In the genomic region with DNA sequence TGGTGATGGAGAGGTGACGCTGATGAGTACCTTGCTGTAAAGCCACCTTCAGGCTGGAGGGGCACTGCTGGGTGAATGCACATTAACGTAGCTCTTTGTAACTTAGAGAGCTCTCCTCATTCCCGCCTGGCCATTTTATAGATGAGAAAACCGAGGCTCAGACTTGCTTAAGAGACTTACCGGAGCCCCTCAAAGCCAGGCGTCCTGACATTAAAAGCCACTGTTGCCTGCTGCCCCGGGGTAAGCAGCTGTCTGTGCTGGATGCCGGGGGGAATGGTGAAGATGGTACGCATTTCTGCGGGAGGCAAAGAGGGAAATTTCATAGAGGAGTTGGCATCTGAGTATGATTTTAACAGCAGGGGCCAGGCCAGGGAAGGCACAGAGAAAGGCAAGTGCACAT, we compare ENCODE assay signal across 23 cellular contexts. TPM values are rescaled to one million over a fixed set of nuclear protein-coding genes. Genes with fewer than 3 reads are reported as not detected.
DNase-seq lines count a peak whose midpoint lies in the region; ATAC-seq, FAIRE-seq and TF ChIP-seq lines count a peak whose summit lies in the region.
"Had no signal": no experiment of that assay in that cellular context is flagged by ENCODE, and none has a peak within 500 bp of the region (broad histone marks: within the 10 kb centered on the region; RNA-seq: fewer than 3 reads in every experiment).

No MANE protein-coding gene starts in this region.

- intact Hi-C loops in right lobe of liver (cut with DNase I), result no loop called here

- ATAC-seq in gastroesophageal sphincter, result no peak
- ATAC-seq in right lobe of liver, result no peak
- no peak for ATAC-seq in GM21515 (IDR thresholded peaks at IDR 0.05; ENCODE audit: unreplicated experiment)
- ATAC-seq: A549, GM12878 had no signal

- peak overlapping the region; percentile 45 for H3K27ac Mint-ChIP-seq in nephron progenitor cell
- H3K27ac Mint-ChIP-seq: CD14-positive monocyte; CD4-positive, alpha-beta T cell; CD8-positive, alpha-beta memory T cell had no signal

- no peaks in the 10 kb centered on the region; the same call in 1 of the 2 replicates for H3K23me2 ChIP-seq in H1 (ENCODE audit: low read depth, low read length)

- H2BK20ac ChIP-seq in H1 (ENCODE audit: low read length), result no peak overlapping the region

- H3K27me3 ChIP-seq in H1 (replicated peaks in 1 of 4; ENCODE audit: control insufficient read depth in 3 of 4, extremely low read depth in 1 of 4, insufficient read depth in 3 of 4, low read length in 3 of 4), result no peaks in the 10 kb centered on the region
- H3K27me3 ChIP-seq in gastroesophageal sphincter, result peaks cover 81% of the 10 kb centered on the region
- no peaks in the 10 kb centered on the region for H3K27me3 ChIP-seq in right lobe of liver
- H3K27me3 ChIP-seq: BE2C had no signal

- peaks cover 0 to 2% of the 10 kb centered on the region in 2 experiments for H4K20me1 ChIP-seq in H1 (replicated peaks in 1 of 2; ENCODE audit: control insufficient read depth in 1 of 2, insufficient read depth in 2 of 2, low read length in 2 of 2)
- H4K20me1 ChIP-seq: BLaER1 treated with 17β-estradiol and CSF1 and Interleukin-3, amounts not matched to agents 10 nM and 100 nM had no signal

- TF ChIP-seq EP300 in H1 (IDR thresholded peaks at IDR 0.05; ENCODE audit: borderline replicate concordance in 1 of 2, low read depth in 2 of 2, low read length in 2 of 2) (no peak), gastroesophageal sphincter (IDR thresholded peaks at IDR 0.05) (no peak)

- no peak overlapping the region for H3K4me2 ChIP-seq in H1 (ENCODE audit: insufficient read depth in 1 of 2, low read depth in 2 of 2, low read length in 2 of 2)
- H3K4me2 ChIP-seq: A549; BLaER1 treated with 17β-estradiol and CSF1 and Interleukin-3, amounts not matched to agents 10 nM and 100 nM had no signal

- no peak overlapping the region for H3K56ac ChIP-seq in H1 (replicated peaks; ENCODE audit: insufficient read length, low read depth, low read length)

- H3K36me3 Mint-ChIP-seq in nephron progenitor cell (ENCODE audit: low read depth), result no peaks in the 10 kb centered on the region
- H3K36me3 Mint-ChIP-seq: CD14-positive monocyte; CD8-positive, alpha-beta memory T cell had no signal

- H3K4me1 ChIP-seq in H1 (replicated peaks in 1 of 4; ENCODE audit: control insufficient read depth in 3 of 4, insufficient read depth in 4 of 4, low read length in 3 of 4), result no peaks in the 10 kb centered on the region
- no peaks in the 10 kb centered on the region for H3K4me1 ChIP-seq in gastroesophageal sphincter
- no peaks in the 10 kb centered on the region for H3K4me1 ChIP-seq in right lobe of liver
- H3K4me1 ChIP-seq: A549, BE2C had no signal

- no peak for TF ChIP-seq POLR2A in H1 (IDR thresholded peaks at IDR 0.05; ENCODE audit: control extremely low read depth in 1 of 2, low read depth in 2 of 2, low read length in 2 of 2)
- no peak for TF ChIP-seq POLR2A in gastroesophageal sphincter (IDR thresholded peaks at IDR 0.05)
- no peak for TF ChIP-seq POLR2A in right lobe of liver (IDR thresholded peaks at IDR 0.05)

- H3K4me3 ChIP-seq in SK-N-MC (no peak overlapping the region), H1 (ENCODE audit: extremely low read depth in 1 of 4, insufficient read depth in 2 of 4, low read depth in 3 of 4, low read length in 4 of 4) (no peak overlapping the region), gastroesophageal sphincter (no peak overlapping the region), right lobe of liver (no peak overlapping the region)
- H3K4me3 ChIP-seq: A549; BLaER1 treated with 17β-estradiol and CSF1 and Interleukin-3, amounts not matched to agents 10 nM and 100 nM; GM12878 had no signal

- no peak overlapping the region for H3K4ac ChIP-seq in H1 (replicated peaks; ENCODE audit: insufficient read length, low read depth, low read length)

- H3K14ac ChIP-seq in H1 (ENCODE audit: insufficient read length), result no peak overlapping the region

- H3K36me3 ChIP-seq in SK-N-MC (ENCODE audit: insufficient read depth, low read length) (no peaks in the 10 kb centered on the region), H1 (ENCODE audit: control insufficient read depth in 2 of 4, insufficient read depth in 4 of 4, low read length in 3 of 4) (no peaks in the 10 kb centered on the region), gastroesophageal sphincter (no peaks in the 10 kb centered on the region), right lobe of liver (no peaks in the 10 kb centered on the region)
- H3K36me3 ChIP-seq: BE2C; BLaER1 treated with 17β-estradiol and CSF1 and Interleukin-3, amounts not matched to agents 10 nM and 100 nM had no signal

- TF ChIP-seq CTCF in H1 (IDR thresholded peaks at IDR 0.05; ENCODE audit: control extremely low read depth in 1 of 3, insufficient read depth in 1 of 3, low read depth in 1 of 3, low read length in 3 of 3) (peak in 1 of 3 experiments; percentile 18; a peak in 1 of 4 replicates), nephron progenitor cell (IDR thresholded peaks at IDR 0.05) (no peak), gastroesophageal sphincter (IDR thresholded peaks at IDR 0.05) (no peak), right lobe of liver (IDR thresholded peaks at IDR 0.05) (no peak)

- H3K4me3 Mint-ChIP-seq in nephron progenitor cell, result no peak overlapping the region
- H3K4me3 Mint-ChIP-seq: CD14-positive monocyte; CD4-positive, alpha-beta T cell; CD8-positive, alpha-beta memory T cell had no signal

- no peaks in the 10 kb centered on the region for H3K79me2 ChIP-seq in H1 (ENCODE audit: control insufficient read depth in 1 of 2, insufficient read depth in 2 of 2, low read length in 2 of 2)

- no peak overlapping the region for H2BK15ac ChIP-seq in H1 (ENCODE audit: low read length)

- H3K27me3 Mint-ChIP-seq in nephron progenitor cell (ENCODE audit: low read depth, poor library complexity), result peaks cover 48% of the 10 kb centered on the region

- no peak overlapping the region for H4K5ac ChIP-seq in H1 (ENCODE audit: insufficient read length, low read depth, low read length)

- no peak overlapping the region for H2AFZ ChIP-seq in H1 (ENCODE audit: low read length)

- H3K9me3 Mint-ChIP-seq in nephron progenitor cell, result peaks cover 3% of the 10 kb centered on the region
- H3K9me3 Mint-ChIP-seq: CD4-positive, alpha-beta T cell; CD8-positive, alpha-beta memory T cell had no signal

- no peaks in the 10 kb centered on the region for H3K9me3 ChIP-seq in SK-N-MC (ENCODE audit: low read depth, low read length)
- no peaks in the 10 kb centered on the region for H3K9me3 ChIP-seq in H1 (ENCODE audit: insufficient read depth in 2 of 2, low read depth in 1 of 2, low read length in 1 of 2)
- no peaks in the 10 kb centered on the region for H3K9me3 ChIP-seq in gastroesophageal sphincter
- no peaks in the 10 kb centered on the region for H3K9me3 ChIP-seq in right lobe of liver
- H3K9me3 ChIP-seq: BE2C; BLaER1 treated with 17β-estradiol and CSF1 and Interleukin-3, amounts not matched to agents 10 nM and 100 nM had no signal

- CTCF ChIA-PET in H1 (lab: Charles Lee; ENCODE audit: partially characterized antibody), result interaction anchor here (0.6 to 1.7 kb wide), 9 partner anchors 9 to 701 kb away, joined by 3 to 7 read pairs (median 3); no protein-coding TSS in a partner anchor

- WGBS in H1 (ENCODE audit: extremely low coverage in 1 of 2, insufficient coverage in 1 of 2, insufficient read length in 1 of 2, insufficient replicate concordance in 2 of 2, low coverage in 1 of 2, low lambda C conversion rate in 2 of 2, missing lambda C conversion rate in 1 of 2), 2 experiments, result 90% methylated on average over 10 of the region's 10 CpGs; no CpG with 5 or more reads in 1 of the 2 experiments
- 80 to 82% methylated on average over 1 to 9 of the region's 10 CpGs for WGBS in gastroesophageal sphincter (ENCODE audit: low coverage in 1 of 2), 2 donors
- WGBS in right lobe of liver (ENCODE audit: insufficient coverage, low coverage, low lambda C conversion rate, missing lambda C conversion rate), result 61% methylated on average over 3 of the region's 10 CpGs

- no peak overlapping the region for H2BK12ac ChIP-seq in H1 (ENCODE audit: low read depth, low read length)

- no peak overlapping the region for H2BK5ac ChIP-seq in H1 (ENCODE audit: low read depth, low read length)

- no peak overlapping the region for H2AK5ac ChIP-seq in H1 (ENCODE audit: low read depth, low read length)

- DNase-seq in SK-N-MC (ENCODE audit: low read depth, low spot score), result no peak
- DNase-seq in H1 (ENCODE audit: low read depth in 1 of 2, low spot score in 2 of 2), result no peak
- no peak for DNase-seq in nephron progenitor cell
- DNase-seq in ureter (ENCODE audit: low spot score), result peak; percentile 9
- no peak for DNase-seq in right lobe of liver
- DNase-seq: ACHN; AML-193; BE2C; CD4-positive, alpha-beta T cell; CD8-positive, alpha-beta memory T cell; EL; GDM1; GOT3; H7; HCEC 1CT had no signal

- H4K91ac ChIP-seq in H1 (replicated peaks; ENCODE audit: insufficient read length, low read length), result no peak overlapping the region

- no peaks in the 10 kb centered on the region for H3K4me1 Mint-ChIP-seq in nephron progenitor cell
- H3K4me1 Mint-ChIP-seq: CD14-positive monocyte had no signal

- no peak overlapping the region for H3K18ac ChIP-seq in H1 (ENCODE audit: extremely low read depth, low read length)

- no peak for FAIRE-seq in H1 (lab: Jason Lieb, UNC)
- FAIRE-seq: A549, D721Med, GM12878 had no signal

- H3K79me1 ChIP-seq in H1 (ENCODE audit: low read depth, low read length), result no peaks in the 10 kb centered on the region

- H3K23ac ChIP-seq in H1 (ENCODE audit: insufficient read length), result no peak overlapping the region

- TF ChIP-seq RAD21 in H1 (IDR thresholded peaks at IDR 0.05 in 1 of 2, conservative IDR thresholded peaks at IDR 0.05 in 1 of 2; ENCODE audit: low read depth in 2 of 2, low read length in 2 of 2), result peak in 1 of 2 experiments; percentile 11; a peak in 1 of 4 replicates

- H4K8ac ChIP-seq in H1 (ENCODE audit: extremely low read depth, insufficient read depth, low read length), result no peak overlapping the region; the same call in 1 of the 2 replicates

- H2BK120ac ChIP-seq in H1 (replicated peaks; ENCODE audit: low read depth, low read length), result no peak overlapping the region

- H3K9ac ChIP-seq in SK-N-MC (ENCODE audit: insufficient read length) (no peak overlapping the region), H1 (replicated peaks in 1 of 4; ENCODE audit: extremely low read depth in 1 of 4, low read depth in 3 of 4, low read length in 3 of 4) (no peak overlapping the region)
- H3K9ac ChIP-seq: BLaER1 treated with 17β-estradiol and CSF1 and Interleukin-3, amounts not matched to agents 10 nM and 100 nM had no signal

- H3K27ac ChIP-seq in SK-N-MC, result peak overlapping the region; percentile 45; the same call in 1 of the 2 replicates
- no peak overlapping the region for H3K27ac ChIP-seq in H1 (ENCODE audit: low read depth, low read length)
- H3K27ac ChIP-seq in gastroesophageal sphincter, result no peak overlapping the region
- no peak overlapping the region for H3K27ac ChIP-seq in right lobe of liver
- H3K27ac ChIP-seq: 22Rv1; A549; BLaER1 treated with 17β-estradiol and CSF1 and Interleukin-3, amounts not matched to agents 10 nM and 100 nM had no signal

- POLR2A ChIA-PET in H1 (lab: Charles Lee; ENCODE audit: partially characterized antibody), result no interaction called here

RNA-seq across cellular contexts. Expression of gene VRK1, which starts 49.6 kb away (rescaled TPM):
- 62.4 and 64.8 TPM in 2 replicates for total RNA-seq in H1 (2021; fragmentation: NEBNext Ultra II Directional; extraction: Animal tissue kit (Norgen Biotek cat#: 25700))
- polyA plus RNA-seq in H1 (2011; rRNA removed), result 10.8 and 24.2 TPM in 2 replicates
- polyA plus RNA-seq in H1 (2011; cell fraction: cytosol; rRNA removed), result 42.6 TPM
- 7.7 TPM for polyA plus RNA-seq in H1 (2011; cell fraction: nucleus; rRNA removed)
- polyA plus RNA-seq in H1 (2012, experiment 1 of 2), result 43.1 to 69.0 TPM (median 49.7 TPM) in 4 replicates
- 5.9 TPM for polyA plus RNA-seq in H1 (2012, experiment 2 of 2)
- polyA plus RNA-seq in H1 (2013, experiment 1 of 2), result 65.2 TPM
- polyA plus RNA-seq in H1 (2013, experiment 2 of 2), result 61.3 TPM
- 33.6 and 36.8 TPM in 2 replicates for polyA minus RNA-seq in H1 (2011; rRNA and poly(A)+ RNA removed)
- polyA minus RNA-seq in H1 (2011; cell fraction: cytosol; rRNA and poly(A)+ RNA removed), result 22.2 TPM
- 94.6 TPM for polyA minus RNA-seq in H1 (2011; cell fraction: nucleus; rRNA and poly(A)+ RNA removed)
- total RNA-seq in ureter (15.6 TPM), gastroesophageal sphincter (10 to 100 TPM; 11.3 to 18.2 (median 16.7) TPM), right lobe of liver (1 to 10 TPM; 1.8 to 6.9 (median 3.8) TPM)
